In genomic region chr6:151365233-151365632, GRCh38 we compare ENCODE assay signal across 1 cellular context.
TF ChIP-seq lines count a peak whose summit lies in the region.

No MANE protein-coding gene starts in this region.

TF ChIP-seq in K562, 482 proteins besides CTCF, POLR2A, EP300 and RAD21 (continued from another document):
- TF ChIP-seq E4F1 (CRISPR knock-in tag; IDR thresholded peaks at IDR 0.05; ENCODE audit: borderline replicate concordance), result no peak
- no peak for TF ChIP-seq SP1 (CRISPR knock-in tag; IDR thresholded peaks at IDR 0.05)
- no peak for TF ChIP-seq PKNOX1 (IDR thresholded peaks at IDR 0.05)
- no peak for TF ChIP-seq ETS2 (tag; IDR thresholded peaks at IDR 0.05; ENCODE audit: borderline replicate concordance, poor library complexity, severe bottlenecking)
- no peak for TF ChIP-seq ZNF398 (CRISPR knock-in tag; IDR thresholded peaks at IDR 0.05)
- no peak for TF ChIP-seq ZBTB26 (CRISPR knock-in tag; IDR thresholded peaks at IDR 0.05)
- no peak for TF ChIP-seq ZNF24 (IDR thresholded peaks at IDR 0.05)
- TF ChIP-seq ZNF280A (IDR thresholded peaks at IDR 0.05; ENCODE audit: low read depth, partially characterized antibody), result no peak
- TF ChIP-seq COPS2 (conservative IDR thresholded peaks at IDR 0.05), result no peak
